Comparison of ENCODE assay signal across 27 cellular contexts in the genomic region with DNA sequence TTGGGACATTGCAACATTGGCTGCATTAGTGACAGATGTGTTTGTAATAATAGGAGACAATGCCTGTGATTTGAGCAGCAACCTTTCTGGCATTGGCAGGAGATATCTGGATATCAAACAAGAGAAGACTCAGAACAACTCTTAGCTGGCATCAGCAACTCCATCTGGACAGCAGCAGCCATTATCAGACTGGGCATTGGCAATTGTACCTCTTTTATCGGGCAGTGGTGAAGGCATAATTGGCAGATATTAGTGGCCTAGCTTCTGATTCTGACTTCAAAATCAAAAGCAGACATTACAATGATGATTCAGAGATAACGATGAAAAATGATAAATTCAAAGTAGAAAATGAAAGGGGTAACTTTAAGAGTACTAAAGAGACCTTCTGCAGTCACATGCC.
"Had no signal": no experiment of that assay in that cellular context is flagged by ENCODE, and none has a peak within 500 bp of the region (broad histone marks: within the 10 kb centered on the region; RNA-seq: fewer than 3 reads in every experiment).

No MANE protein-coding gene starts in this region.

- DNase-seq: activated CD4-positive, alpha-beta memory T cell treated with anti-CD3 and anti-CD28 coated beads for 36 hours; activated CD4-positive, alpha-beta T cell treated with anti-CD3 and anti-CD28 coated beads for 36 hours; activated CD4-positive, alpha-beta T cell treated with anti-CD3 and anti-CD28 coated beads, Interleukin-2, amount 10 ng/mL, durations not matched to agents 24 days and 14 days; activated CD4-positive, CD25-positive, alpha-beta regulatory T cell; activated CD4-positive, CD25-positive, alpha-beta regulatory T cell treated with anti-CD3 and anti-CD28 coated beads, Interleukin-2, amount 50 U/mL, for 72 hours; activated CD8-positive, alpha-beta memory T cell treated with anti-CD3 and anti-CD28 coated beads, Interleukin-2, amount 10 ng/mL, durations not matched to agents 7 days and 5 days; activated CD8-positive, alpha-beta memory T cell treated with anti-CD3 and anti-CD28 coated beads, Interleukin-2, amount 50 U/mL, for 4 hours; activated CD8-positive, alpha-beta T cell treated with anti-CD3 and anti-CD28 coated beads, Interleukin-2, amount 10 ng/mL, durations not matched to agents 7 days and 5 days; activated effector memory CD4-positive, alpha-beta T cell treated with anti-CD3 and anti-CD28 coated beads, Interleukin-2, amount 50 U/mL, for 16 hours; activated naive CD4-positive, alpha-beta T cell treated with anti-CD3 and anti-CD28 coated beads for 36 hours; activated naive CD8-positive, alpha-beta T cell treated with anti-CD3 and anti-CD28 coated beads for 36 hours; activated naive CD8-positive, alpha-beta T cell treated with anti-CD3 and anti-CD28 coated beads, Interleukin-2, amount 50 U/mL, for 24 hours; activated T-cell treated with anti-CD3 and anti-CD28 coated beads, Interleukin-2, amount 50 U/mL, for 1 hour; activated T-cell treated with anti-CD3 and anti-CD28 coated beads, Interleukin-2, amount 50 U/mL, for 48 hours; adrenal gland; amygdala; dorsolateral prefrontal cortex; effector memory CD4-positive, alpha-beta T cell; endodermal cell; foreskin keratinocyte; gastrocnemius medialis; glutamatergic neuron; heart left ventricle; hypothalamus had no signal

- H3K27me3 ChIP-seq: adrenal gland, ascending aorta, dorsolateral prefrontal cortex, esophagus muscularis mucosa, foreskin keratinocyte, gastrocnemius medialis, heart left ventricle had no signal

- H3K4me1 ChIP-seq: adrenal gland, gastrocnemius medialis, heart left ventricle had no signal

- H3K9me3 ChIP-seq: adrenal gland, ascending aorta, esophagus muscularis mucosa, gastrocnemius medialis, heart left ventricle had no signal

- H3K36me3 ChIP-seq: adrenal gland, ascending aorta, esophagus muscularis mucosa, gastrocnemius medialis, heart left ventricle had no signal

- ATAC-seq: activated CD4-positive, alpha-beta T cell treated with anti-CD3 and anti-CD28 coated beads for 36 hours; activated CD8-positive, alpha-beta memory T cell treated with anti-CD3 and anti-CD28 coated beads, Interleukin-2, amount 10 ng/mL, durations not matched to agents 7 days and 5 days; activated CD8-positive, alpha-beta T cell treated with anti-CD3 and anti-CD28 coated beads, Interleukin-2, amount 10 ng/mL, durations not matched to agents 7 days and 5 days; activated naive CD8-positive, alpha-beta T cell treated with anti-CD3 and anti-CD28 coated beads, Interleukin-2, amount 50 U/mL, for 24 hours; foreskin keratinocyte; gastrocnemius medialis; heart left ventricle had no signal

- H3K27ac ChIP-seq: adrenal gland, ascending aorta, coronary artery, dorsolateral prefrontal cortex, esophagus muscularis mucosa, foreskin keratinocyte, gastrocnemius medialis, heart left ventricle had no signal

- H3K4me3 ChIP-seq: adrenal gland, ascending aorta, coronary artery, dorsolateral prefrontal cortex, esophagus muscularis mucosa, gastrocnemius medialis, heart left ventricle had no signal
